ENCODE assay signal across 29 cellular contexts in the genomic region with DNA sequence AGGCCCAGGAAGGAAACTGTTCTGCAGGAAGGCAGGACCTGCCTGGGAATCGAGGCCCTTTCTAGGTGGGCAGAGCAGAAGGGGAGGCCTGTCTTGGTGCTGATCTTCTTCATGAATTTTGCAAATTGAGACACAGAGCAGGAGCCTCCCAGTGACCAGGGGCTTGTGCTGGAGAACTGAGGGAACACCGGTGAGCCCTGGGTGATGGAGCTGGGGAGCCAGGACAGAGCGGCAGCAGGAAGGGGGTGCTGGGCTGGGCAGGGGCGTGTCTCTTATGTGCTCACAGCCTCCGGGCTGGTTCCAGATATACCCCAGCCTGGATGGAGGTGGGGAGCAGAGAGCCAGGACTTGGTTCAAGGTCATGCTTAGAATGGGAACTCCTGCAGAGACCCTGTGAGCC.
"Had no signal": no experiment of that assay in that cellular context is flagged by ENCODE, and none has a peak within 500 bp of the region (broad histone marks: within the 10 kb centered on the region; RNA-seq: fewer than 3 reads in every experiment).

No MANE protein-coding gene starts in this region.

- DNase-seq: naive thymus-derived CD8-positive, alpha-beta T cell; nephron progenitor cell; nucleus accumbens; ovary; right lobe of liver; sigmoid colon; small intestine; stimulated activated CD4-positive, alpha-beta T cell treated with anti-CD3 and anti-CD28 coated beads, Interleukin-15, amount 100 ng/mL, for 24 hours; stimulated activated CD4-positive, alpha-beta T cell treated with anti-CD3 and anti-CD28 coated beads, Interleukin-2, amount 100 ng/mL, for 24 hours; stimulated activated CD4-positive, alpha-beta T cell treated with anti-CD3 and anti-CD28 coated beads, Interleukin-2, amount 100 ng/mL, for 48 hours; stimulated activated CD4-positive, alpha-beta T cell treated with anti-CD3 and anti-CD28 coated beads, Interleukin-4, amount 100 ng/mL, for 24 hours; stimulated activated naive B cell treated with anti-CD40 and anti-IgM and Interleukin-4, amounts not matched to agents 10 μg/mL and 1 μg/mL and 100 μg/mL, for 72 hours; stimulated activated naive CD4-positive, alpha-beta T cell treated with Interleukin-2 at 50 U/mL for 16 hours; stomach; thyroid gland; trophoblast cell; upper lobe of left lung had no signal

- H3K4me3 Mint-ChIP-seq: naive thymus-derived CD8-positive, alpha-beta T cell; natural killer cell treated with Interleukin-12 subunit alpha and Interleukin-12 subunit beta and Interleukin-15 and Interleukin-18, amount 100 ng/mL, for 72 hours; nephron progenitor cell; neural crest cell; stimulated activated effector memory CD8-positive, alpha-beta T cell treated with anti-CD3 and anti-CD28 coated beads, Interleukin-12 subunit alpha, Interleukin-12 subunit beta, amount 100 ng/mL, for 72 hours; stimulated activated naive B cell treated with anti-CD40 and anti-IgM and Interleukin-4, amounts not matched to agents 10 μg/mL and 1 μg/mL and 100 μg/mL, for 72 hours; stimulated activated naive CD8-positive, alpha-beta T cell treated with anti-CD3 and anti-CD28 coated beads, Interleukin-15, Interleukin-2, amounts not matched to agents 100 ng/mL and 50 ng/mL, for 24 hours had no signal

- H3K9me3 Mint-ChIP-seq: naive thymus-derived CD8-positive, alpha-beta T cell; natural killer cell treated with Interleukin-12 subunit alpha and Interleukin-12 subunit beta and Interleukin-15 and Interleukin-18, amount 100 ng/mL, for 72 hours; nephron progenitor cell; neural crest cell; stimulated activated effector memory CD8-positive, alpha-beta T cell treated with anti-CD3 and anti-CD28 coated beads, Interleukin-12 subunit alpha, Interleukin-12 subunit beta, amount 100 ng/mL, for 72 hours; stimulated activated naive B cell treated with anti-CD40 and anti-IgM and Interleukin-4, amounts not matched to agents 10 μg/mL and 1 μg/mL and 100 μg/mL, for 72 hours; stimulated activated naive CD8-positive, alpha-beta T cell treated with anti-CD3 and anti-CD28 coated beads, Interleukin-15, Interleukin-2, amounts not matched to agents 100 ng/mL and 50 ng/mL, for 24 hours had no signal

- H3K27ac Mint-ChIP-seq: natural killer cell treated with Interleukin-12 subunit alpha and Interleukin-12 subunit beta and Interleukin-15 and Interleukin-18, amount 100 ng/mL, for 72 hours; nephron progenitor cell; progenitor cell of endocrine pancreas; stimulated activated effector memory CD8-positive, alpha-beta T cell treated with anti-CD3 and anti-CD28 coated beads, Interleukin-12 subunit alpha, Interleukin-12 subunit beta, amount 100 ng/mL, for 72 hours; stimulated activated naive B cell treated with anti-CD40 and anti-IgM and Interleukin-4, amounts not matched to agents 10 μg/mL and 1 μg/mL and 100 μg/mL, for 72 hours; stimulated activated naive CD8-positive, alpha-beta T cell treated with anti-CD3 and anti-CD28 coated beads, Interleukin-15, Interleukin-2, amounts not matched to agents 100 ng/mL and 50 ng/mL, for 24 hours had no signal

- H3K4me1 Mint-ChIP-seq: stimulated activated effector memory CD8-positive, alpha-beta T cell treated with anti-CD3 and anti-CD28 coated beads, Interleukin-12 subunit alpha, Interleukin-12 subunit beta, amount 100 ng/mL, for 72 hours; stimulated activated naive B cell treated with anti-CD40 and anti-IgM and Interleukin-4, amounts not matched to agents 10 μg/mL and 1 μg/mL and 100 μg/mL, for 72 hours had no signal

- ATAC-seq: naive thymus-derived CD8-positive, alpha-beta T cell; natural killer cell treated with Interleukin-12 subunit alpha and Interleukin-12 subunit beta and Interleukin-15 and Interleukin-18, amount 100 ng/mL, for 72 hours; psoas muscle; right cardiac atrium; stimulated activated effector memory CD8-positive, alpha-beta T cell treated with anti-CD3 and anti-CD28 coated beads, Interleukin-12 subunit alpha, Interleukin-12 subunit beta, amount 100 ng/mL, for 72 hours; stimulated activated naive B cell treated with anti-CD40 and anti-IgM and Interleukin-4, amounts not matched to agents 10 μg/mL and 1 μg/mL and 100 μg/mL, for 72 hours had no signal

- H3K36me3 Mint-ChIP-seq: naive thymus-derived CD8-positive, alpha-beta T cell; natural killer cell treated with Interleukin-12 subunit alpha and Interleukin-12 subunit beta and Interleukin-15 and Interleukin-18, amount 100 ng/mL, for 72 hours; stimulated activated effector memory CD8-positive, alpha-beta T cell treated with anti-CD3 and anti-CD28 coated beads, Interleukin-12 subunit alpha, Interleukin-12 subunit beta, amount 100 ng/mL, for 72 hours; stimulated activated naive B cell treated with anti-CD40 and anti-IgM and Interleukin-4, amounts not matched to agents 10 μg/mL and 1 μg/mL and 100 μg/mL, for 72 hours had no signal

- H3K27ac ChIP-seq: neutrophil, ovary, parathyroid adenoma, psoas muscle, right lobe of liver, sigmoid colon, stomach, thoracic aorta, thyroid gland, tibial nerve, upper lobe of left lung, vagina had no signal

- H3K27me3 ChIP-seq: neutrophil, ovary, right lobe of liver, sigmoid colon, thyroid gland, tibial nerve, upper lobe of left lung, vagina had no signal
